Comparison of ENCODE assay signal across 29 cellular contexts in the genomic region with DNA sequence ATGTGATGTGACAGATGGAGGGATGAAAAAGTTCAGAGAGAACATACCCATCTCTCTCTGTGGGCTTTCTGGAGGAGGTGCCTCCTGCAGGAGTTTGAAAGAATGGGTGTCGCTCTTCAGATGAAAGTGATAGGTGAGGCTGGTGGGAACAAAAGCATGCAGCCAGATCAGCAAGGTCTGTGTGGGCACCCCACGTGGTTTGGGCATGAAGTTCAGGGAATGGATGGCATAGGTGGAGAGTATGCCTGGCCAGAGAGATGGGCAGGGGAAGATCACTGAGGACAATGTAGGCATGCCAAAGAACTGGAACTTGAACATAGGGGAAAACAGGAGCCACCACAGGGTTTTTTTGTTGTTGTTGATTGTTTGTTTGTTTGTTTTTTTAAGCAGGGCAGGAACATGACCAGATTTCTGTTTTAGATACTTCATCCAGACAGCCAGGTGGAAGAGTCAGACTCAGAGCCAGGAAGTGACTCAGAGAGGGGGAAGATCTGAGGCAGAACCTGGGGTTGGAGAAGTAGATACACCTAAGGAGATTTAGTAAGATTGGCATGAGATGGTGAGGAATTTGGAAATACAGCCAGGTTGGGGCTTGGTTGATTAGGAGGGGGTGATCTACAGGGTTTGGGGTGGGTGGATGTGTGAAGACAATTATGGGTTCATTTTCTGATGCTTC.
"Had no signal": no experiment of that assay in that cellular context is flagged by ENCODE, and none has a peak within 500 bp of the region (broad histone marks: within the 10 kb centered on the region; RNA-seq: fewer than 3 reads in every experiment).

No MANE protein-coding gene starts in this region.

- ATAC-seq: activated naive CD4-positive, alpha-beta T cell treated with anti-CD3 and anti-CD28 coated beads, Interleukin-2, amount 50 U/mL, for 72 hours; activated naive CD8-positive, alpha-beta T cell treated with anti-CD3 and anti-CD28 coated beads, Interleukin-2, amount 50 U/mL, for 24 hours; activated T-cell treated with anti-CD3 and anti-CD28 coated beads, Interleukin-2, amount 50 U/mL, for 4 hours; body of pancreas; T-helper 17 cell had no signal

- H3K4me1 Mint-ChIP-seq: activated CD4-positive, alpha-beta T cell treated with anti-CD3 and anti-CD28 coated beads, Interleukin-2, amount 10 ng/mL, durations not matched to agents 7 days and 5 days; activated naive CD8-positive, alpha-beta T cell treated with anti-CD3 and anti-CD28 coated beads, Interleukin-2, amount 50 U/mL, for 24 hours; T-helper 17 cell had no signal

- H3K4me3 Mint-ChIP-seq: activated CD4-positive, alpha-beta memory T cell treated with anti-CD3 and anti-CD28 coated beads for 36 hours; activated CD4-positive, alpha-beta T cell treated with anti-CD3 and anti-CD28 coated beads, Interleukin-2, amount 10 ng/mL, durations not matched to agents 7 days and 5 days; activated naive CD8-positive, alpha-beta T cell treated with anti-CD3 and anti-CD28 coated beads, Interleukin-2, amount 50 U/mL, for 24 hours; activated T-cell treated with anti-CD3 and anti-CD28 coated beads, Interleukin-2, amount 50 U/mL, for 4 hours; T-helper 17 cell had no signal

- H3K27ac Mint-ChIP-seq: activated CD4-positive, alpha-beta memory T cell treated with anti-CD3 and anti-CD28 coated beads for 36 hours; activated CD4-positive, alpha-beta T cell treated with anti-CD3 and anti-CD28 coated beads, Interleukin-2, amount 10 ng/mL, durations not matched to agents 7 days and 5 days; activated naive CD4-positive, alpha-beta T cell treated with anti-CD3 and anti-CD28 coated beads, Interleukin-2, amount 50 U/mL, for 72 hours; activated naive CD8-positive, alpha-beta T cell treated with anti-CD3 and anti-CD28 coated beads, Interleukin-2, amount 50 U/mL, for 24 hours; T-helper 17 cell had no signal

- H3K27me3 Mint-ChIP-seq: activated CD4-positive, alpha-beta T cell treated with anti-CD3 and anti-CD28 coated beads, Interleukin-2, amount 10 ng/mL, durations not matched to agents 7 days and 5 days; T-helper 17 cell had no signal

- H3K9me3 Mint-ChIP-seq: activated CD4-positive, alpha-beta memory T cell treated with anti-CD3 and anti-CD28 coated beads for 36 hours; activated CD4-positive, alpha-beta T cell treated with anti-CD3 and anti-CD28 coated beads, Interleukin-2, amount 10 ng/mL, durations not matched to agents 7 days and 5 days; activated T-cell treated with anti-CD3 and anti-CD28 coated beads, Interleukin-2, amount 50 U/mL, for 4 hours had no signal

- H3K36me3 ChIP-seq: ascending aorta, cardiac muscle cell, MG63 had no signal

- H3K9me3 ChIP-seq: ascending aorta, body of pancreas, MG63 had no signal

- FAIRE-seq: RCC 7860 had no signal

- H3K4me3 ChIP-seq: ascending aorta, body of pancreas, cardiac muscle cell, MG63 had no signal

- H3K27me3 ChIP-seq: ascending aorta, body of pancreas, cardiac muscle cell had no signal

- H3K27ac ChIP-seq: ascending aorta, body of pancreas, cardiac muscle cell, VCaP had no signal

- H3K4me1 ChIP-seq: ascending aorta, body of pancreas had no signal

- DNase-seq: activated CD4-positive, alpha-beta memory T cell treated with anti-CD3 and anti-CD28 coated beads for 36 hours; activated CD4-positive, alpha-beta T cell treated with anti-CD3 and anti-CD28 coated beads, Interleukin-2, amount 10 ng/mL, durations not matched to agents 7 days and 5 days; activated CD4-positive, CD25-positive, alpha-beta regulatory T cell; activated CD8-positive, alpha-beta memory T cell treated with anti-CD3 and anti-CD28 coated beads for 24 hours; activated effector memory CD4-positive, alpha-beta T cell treated with anti-CD3 and anti-CD28 coated beads, Interleukin-2, amount 50 U/mL, for 16 hours; activated naive CD4-positive, alpha-beta T cell treated with Interleukin-2 at 50 U/mL for 16 hours; activated naive CD8-positive, alpha-beta T cell treated with anti-CD3 and anti-CD28 coated beads, Interleukin-2, amount 50 U/mL, for 24 hours; activated T-cell treated with anti-CD3 and anti-CD28 coated beads, Interleukin-2, amount 50 U/mL, for 4 hours; amniotic stem cell; body of pancreas; KG1; MG63; MV-4-11; NCI-H1105; NCI-H1436; NCI-H1694 treated with DMSO at 0.1 percent for 48 hours; NCI-H2081; NCI-H2227 treated with DMSO at 0.1 percent for 48 hours; NCI-H510A; NCI-H526 treated with DMSO at 0.1 percent for 48 hours; NK-92 treated with Interleukin-12 subunit alpha and Interleukin-12 subunit beta, amount 100 ng/mL, for 24 hours; SHP77 treated with DMSO at 0.1 percent for 48 hours; T-helper 17 cell; T1000 had no signal

- H3K36me3 Mint-ChIP-seq: activated CD4-positive, alpha-beta memory T cell treated with anti-CD3 and anti-CD28 coated beads for 36 hours; activated naive CD4-positive, alpha-beta T cell treated with anti-CD3 and anti-CD28 coated beads, Interleukin-2, amount 50 U/mL, for 72 hours had no signal
